Comparison of ENCODE assay signal across 18 cellular contexts in genomic region chr10:78764436-78764835, GRCh38.
DNase-seq lines count a peak whose midpoint lies in the region; ATAC-seq and TF ChIP-seq lines count a peak whose summit lies in the region.
"Had no signal": no experiment of that assay in that cellular context is flagged by ENCODE, and none has a peak within 500 bp of the region (broad histone marks: within the 10 kb centered on the region; RNA-seq: fewer than 3 reads in every experiment).

No MANE protein-coding gene starts in this region.

- H4K8ac ChIP-seq in mesendoderm (ENCODE audit: low read depth, low read length): no peak overlapping the region

- 78 to 85% methylated on average over 5 of the region's 5 CpGs for WGBS in heart right ventricle, 2 donors
- WGBS in prostate gland: 83% methylated on average over 5 of the region's 5 CpGs
- no CpG with 5 or more reads among the region's 5 CpGs for WGBS in mesendoderm (ENCODE audit: extremely low coverage, insufficient coverage, low lambda C conversion rate)

- no peak overlapping the region for H2BK15ac ChIP-seq in mesendoderm (replicated peaks; ENCODE audit: low read depth)

- no peak overlapping the region for H3K4ac ChIP-seq in mesendoderm (ENCODE audit: low read depth, low read length)

- H3K27ac ChIP-seq in heart right ventricle: peak overlapping the region in 6 of 10 donors; percentile 56 to 86 (median 73)
- H3K27ac ChIP-seq in angular gyrus (ENCODE audit: low read depth, low read length): peak overlapping the region; percentile 89
- peak overlapping the region; percentile 34 to 46 for H3K27ac ChIP-seq in prostate gland
- no peak overlapping the region for H3K27ac ChIP-seq in mesendoderm (ENCODE audit: low read depth, low read length)
- H3K27ac ChIP-seq: neutrophil, RWPE1 had no signal

- H3K79me1 ChIP-seq in mesendoderm (ENCODE audit: low read length): no peaks in the 10 kb centered on the region

- H3K4me1 ChIP-seq in heart right ventricle: peaks cover 0 to 25% (median 12%) of the 10 kb centered on the region in 9 donors
- peaks cover 3% of the 10 kb centered on the region for H3K4me1 ChIP-seq in prostate gland (replicated peaks)
- H3K4me1 ChIP-seq in mesendoderm (ENCODE audit: control insufficient read depth, low read depth, low read length): peaks cover 5% of the 10 kb centered on the region
- H3K4me1 ChIP-seq: HAP-1 had no signal

- no peak overlapping the region for H3K18ac ChIP-seq in mesendoderm (ENCODE audit: low read length)

- no peak overlapping the region for H3K4me3 ChIP-seq in heart right ventricle
- no peak overlapping the region for H3K4me3 ChIP-seq in prostate gland
- no peak overlapping the region for H3K4me3 ChIP-seq in mesendoderm (ENCODE audit: low read length)
- H3K4me3 ChIP-seq: HAP-1 had no signal

- intact Hi-C loops in heart right ventricle (cut with DNase I) (no loop called here), left cardiac atrium (cut with DNase I) (no loop called here), prostate gland (cut with DNase I) (no loop called here)

- DNase-seq in heart right ventricle (no peak), left cardiac atrium (no peak), prostate gland (ENCODE audit: low spot score) (no peak), mesendoderm (no peak), middle frontal gyrus (ENCODE audit: extremely low spot score, low spot score) (no peak)
- DNase-seq: activated CD4-positive, CD25-positive, alpha-beta regulatory T cell; amniotic stem cell; immature natural killer cell; mammary epithelial cell; NCI-H2029 treated with DMSO at 0.1 percent for 48 hours; NCI-H748 treated with DMSO at 0.1 percent for 48 hours; small intestine; T-helper 17 cell had no signal

- H3K79me2 ChIP-seq in mesendoderm (ENCODE audit: control insufficient read depth, insufficient read depth, low read length): no peaks in the 10 kb centered on the region

- no peak overlapping the region for H4K5ac ChIP-seq in mesendoderm (ENCODE audit: low read length)

- H3K56ac ChIP-seq in mesendoderm (ENCODE audit: low read length): no peak overlapping the region

- H3K36me3 ChIP-seq in heart right ventricle: no peaks in the 10 kb centered on the region
- H3K36me3 ChIP-seq in prostate gland: no peaks in the 10 kb centered on the region
- no peaks in the 10 kb centered on the region for H3K36me3 ChIP-seq in mesendoderm (ENCODE audit: control insufficient read depth, insufficient read depth, low read length)
- H3K36me3 ChIP-seq: HAP-1, neutrophil had no signal

- H3K23ac ChIP-seq in mesendoderm (ENCODE audit: low read length): no peak overlapping the region

- TF ChIP-seq POLR2A in prostate gland (IDR thresholded peaks at IDR 0.05): no peak

- ATAC-seq in heart right ventricle (no peak), left cardiac atrium (no peak), GM18909 (IDR thresholded peaks at IDR 0.05; ENCODE audit: poor library complexity, unreplicated experiment) (no peak)
- ATAC-seq: T-helper 17 cell had no signal

- TF ChIP-seq CTCF in heart right ventricle (IDR thresholded peaks at IDR 0.05): no peak
- no peak for TF ChIP-seq CTCF in prostate gland (IDR thresholded peaks at IDR 0.05)

- H3K9me3 ChIP-seq in heart right ventricle (no peaks in the 10 kb centered on the region), prostate gland (no peaks in the 10 kb centered on the region)
- H3K9me3 ChIP-seq: HAP-1, neutrophil had no signal

- no peak overlapping the region for H3K9ac ChIP-seq in mesendoderm (ENCODE audit: low read length)

- H2AK5ac ChIP-seq in mesendoderm (ENCODE audit: low read length): no peak overlapping the region

- no peak overlapping the region for H2BK120ac ChIP-seq in mesendoderm (ENCODE audit: low read depth, low read length)

- H3K27me3 ChIP-seq in heart right ventricle (no peaks in the 10 kb centered on the region), prostate gland (replicated peaks; ENCODE audit: insufficient read depth) (no peaks in the 10 kb centered on the region), mesendoderm (ENCODE audit: insufficient read depth, low read length, poor library complexity) (no peaks in the 10 kb centered on the region)
- H3K27me3 ChIP-seq: neutrophil had no signal

- H2BK5ac ChIP-seq in mesendoderm (ENCODE audit: low read length): no peak overlapping the region

- no peak overlapping the region for H3K4me2 ChIP-seq in mesendoderm (ENCODE audit: low read length)
